35 cellular contexts compared by ENCODE assay signal in the genomic region with DNA sequence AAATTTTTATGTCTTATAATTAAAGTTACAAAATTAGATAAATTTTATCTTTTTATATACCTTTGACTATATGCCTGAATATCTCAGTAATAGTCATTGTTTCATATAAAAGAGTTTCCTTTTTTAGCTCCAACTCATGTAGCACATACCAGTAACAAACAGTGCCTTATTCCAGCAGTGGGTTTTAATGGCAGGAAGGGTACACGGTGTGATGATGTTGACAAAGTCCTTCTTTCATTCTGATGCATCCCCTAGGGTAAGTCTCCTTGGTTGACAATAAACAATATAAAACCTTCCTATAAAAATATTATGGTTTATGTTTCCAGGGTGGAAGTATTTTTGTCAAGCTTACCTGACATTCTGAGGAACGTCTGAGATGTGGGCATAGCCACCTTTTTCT.
DNase-seq lines count a peak whose midpoint lies in the region; ATAC-seq and TF ChIP-seq lines count a peak whose summit lies in the region.
"Had no signal": no experiment of that assay in that cellular context is flagged by ENCODE, and none has a peak within 500 bp of the region (broad histone marks: within the 10 kb centered on the region; RNA-seq: fewer than 3 reads in every experiment).

No MANE protein-coding gene starts in this region.

- no peak overlapping the region for H3K9ac ChIP-seq in PC-3 (ENCODE audit: low read length)
- no peak overlapping the region for H3K9ac ChIP-seq in mesendoderm (ENCODE audit: low read length)
- H3K9ac ChIP-seq in Karpas-422 (ENCODE audit: low read length), result no peak overlapping the region
- H3K9ac ChIP-seq: BLaER1; BLaER1 treated with 17β-estradiol and CSF1 and Interleukin-3, amounts not matched to agents 10 nM and 100 nM had no signal

- peak overlapping the region; percentile 100 for H3K27ac Mint-ChIP-seq in glutamatergic neuron (ENCODE audit: unreplicated experiment)
- H3K27ac Mint-ChIP-seq: B cell; CD14-positive monocyte; CD4-positive, alpha-beta memory T cell; CD4-positive, alpha-beta T cell; CD4-positive, CD25-positive, alpha-beta regulatory T cell; CD8-positive, alpha-beta memory T cell; CD8-positive, alpha-beta T cell had no signal

- no peak overlapping the region for H2AK5ac ChIP-seq in mesendoderm (ENCODE audit: low read length)

- no CpG with 5 or more reads among the region's 2 CpGs for WGBS in mesendoderm (ENCODE audit: extremely low coverage, insufficient coverage, low lambda C conversion rate)

- CTCF ChIA-PET in PC-3 (lab: Charles Lee), result no interaction called here

- DNase-seq in PC-3, result no peak
- DNase-seq in SK-MEL-5 (ENCODE audit: low read depth, low spot score), result peak; percentile 71
- no peak for DNase-seq in glutamatergic neuron
- no peak for DNase-seq in GF-D8 (lab: John Stamatoyannopoulos, UW)
- no peak for DNase-seq in mesendoderm
- DNase-seq in OCI-M1 (lab: John Stamatoyannopoulos, UW), result no peak
- DNase-seq in Karpas-422, result no peak
- DNase-seq: 8988T; ACHN; AML-193; BE2C; C1 segment of cervical spinal cord; Caco-2; Calu3; CD4-positive, alpha-beta memory T cell; CD4-positive, alpha-beta T cell; CD4-positive, CD25-positive, alpha-beta regulatory T cell; CD8-positive, alpha-beta memory T cell; CD8-positive, alpha-beta T cell; COR-L47; DMS 273 treated with DMSO at 0.1 percent for 48 hours; DMS153; DMS53; DMS79; DMS79 treated with DMSO at 0.1 percent for 48 hours; DND-41; EL had no signal

- no peak overlapping the region for H2AFZ ChIP-seq in PC-3 (ENCODE audit: low read length)
- no peak overlapping the region for H2AFZ ChIP-seq in Karpas-422 (ENCODE audit: low read length)

- no peak overlapping the region for H2BK15ac ChIP-seq in mesendoderm (replicated peaks; ENCODE audit: low read depth)

- H3K27ac ChIP-seq in PC-3 (ENCODE audit: low read length), result no peak overlapping the region
- peak overlapping the region; percentile 44 for H3K27ac ChIP-seq in VCaP
- no peak overlapping the region for H3K27ac ChIP-seq in mesendoderm (ENCODE audit: low read depth, low read length)
- H3K27ac ChIP-seq in Karpas-422 (ENCODE audit: low read length), result no peak overlapping the region
- H3K27ac ChIP-seq: 22Rv1; A549; BLaER1; BLaER1 treated with 17β-estradiol and CSF1 and Interleukin-3, amounts not matched to agents 10 nM and 100 nM; C4-2B had no signal

- intact Hi-C loops in PC-3 (cut with micrococcal nuclease), result no loop called here

- peaks cover 63% of the 10 kb centered on the region for H4K20me1 ChIP-seq in PC-3 (ENCODE audit: low read length)
- H4K20me1 ChIP-seq in Karpas-422 (ENCODE audit: insufficient read depth, low read depth, low read length), result no peaks in the 10 kb centered on the region
- H4K20me1 ChIP-seq: BLaER1; BLaER1 treated with 17β-estradiol and CSF1 and Interleukin-3, amounts not matched to agents 10 nM and 100 nM had no signal

- H3K36me3 Mint-ChIP-seq in glutamatergic neuron (ENCODE audit: unreplicated experiment), result no peaks in the 10 kb centered on the region
- H3K36me3 Mint-ChIP-seq: CD14-positive monocyte; CD4-positive, CD25-positive, alpha-beta regulatory T cell; CD8-positive, alpha-beta memory T cell; CD8-positive, alpha-beta T cell had no signal

- H3K36me3 ChIP-seq in PC-3 (ENCODE audit: low read depth, low read length), result 0 out of 2 replicates have a peak, but pooled peaks cover under 1% of the 10 kb centered on the region
- no peaks in the 10 kb centered on the region for H3K36me3 ChIP-seq in mesendoderm (ENCODE audit: control insufficient read depth, insufficient read depth, low read length)
- H3K36me3 ChIP-seq in Karpas-422 (ENCODE audit: insufficient read depth, low read length), result no peaks in the 10 kb centered on the region
- H3K36me3 ChIP-seq: BE2C; BLaER1; BLaER1 treated with 17β-estradiol and CSF1 and Interleukin-3, amounts not matched to agents 10 nM and 100 nM had no signal

- TF ChIP-seq CTCF in PC-3 (conservative IDR thresholded peaks at IDR 0.05; ENCODE audit: low read depth, low read length) (no peak), VCaP (conservative IDR thresholded peaks at IDR 0.05) (no peak), glutamatergic neuron (IDR thresholded peaks at IDR 0.05; ENCODE audit: partially characterized antibody, unreplicated experiment) (no peak)

- POLR2A ChIA-PET in PC-3 (lab: Charles Lee; ENCODE audit: unreplicated experiment), result no interaction called here

- no peaks in the 10 kb centered on the region for H3K4me1 ChIP-seq in PC-3 (ENCODE audit: insufficient read depth, low read length)
- no peaks in the 10 kb centered on the region for H3K4me1 ChIP-seq in mesendoderm (ENCODE audit: control insufficient read depth, low read depth, low read length)
- H3K4me1 ChIP-seq in Karpas-422 (ENCODE audit: low read length), result peaks cover 2% of the 10 kb centered on the region; the same call in 1 of the 2 replicates
- H3K4me1 ChIP-seq: A549; BE2C; BLaER1; BLaER1 treated with 17β-estradiol and CSF1 and Interleukin-3, amounts not matched to agents 10 nM and 100 nM; Caco-2 had no signal

- H3K56ac ChIP-seq in mesendoderm (ENCODE audit: low read length), result no peak overlapping the region

- peaks cover 10% of the 10 kb centered on the region for H3K9me3 Mint-ChIP-seq in glutamatergic neuron (ENCODE audit: unreplicated experiment)
- H3K9me3 Mint-ChIP-seq: CD14-positive monocyte; CD4-positive, alpha-beta T cell; CD4-positive, CD25-positive, alpha-beta regulatory T cell; CD8-positive, alpha-beta T cell had no signal

- no peak overlapping the region for H3K4me3 ChIP-seq in PC-3 (ENCODE audit: low read length)
- no peak overlapping the region for H3K4me3 ChIP-seq in mesendoderm (ENCODE audit: low read length)
- H3K4me3 ChIP-seq in Karpas-422 (ENCODE audit: low read length), result no peak overlapping the region
- H3K4me3 ChIP-seq: A549; BLaER1; BLaER1 treated with 17β-estradiol and CSF1 and Interleukin-3, amounts not matched to agents 10 nM and 100 nM had no signal

- peaks cover 70% of the 10 kb centered on the region for H3K79me2 ChIP-seq in PC-3 (ENCODE audit: low read length)
- peaks cover 7% of the 10 kb centered on the region for H3K79me2 ChIP-seq in mesendoderm (ENCODE audit: control insufficient read depth, insufficient read depth, low read length)
- H3K79me2 ChIP-seq in Karpas-422 (ENCODE audit: low read length), result no peaks in the 10 kb centered on the region

- BruUV-seq in PC-3 (replicated peaks; lab: Mats Ljungman, UMichigan), result no TSS peak

- H2BK120ac ChIP-seq in mesendoderm (ENCODE audit: low read depth, low read length), result no peak overlapping the region

- no peak overlapping the region for H3K23ac ChIP-seq in mesendoderm (ENCODE audit: low read length)

- H3K9me2 ChIP-seq in PC-3 (replicated peaks; ENCODE audit: low read length) (no peaks in the 10 kb centered on the region), Karpas-422 (replicated peaks; ENCODE audit: insufficient read depth, low read length) (no peaks in the 10 kb centered on the region)

- H3K4me3 Mint-ChIP-seq in glutamatergic neuron (ENCODE audit: unreplicated experiment), result no peak overlapping the region
- H3K4me3 Mint-ChIP-seq: B cell; CD14-positive monocyte; CD4-positive, alpha-beta memory T cell; CD4-positive, alpha-beta T cell; CD4-positive, CD25-positive, alpha-beta regulatory T cell; CD8-positive, alpha-beta memory T cell; CD8-positive, alpha-beta T cell had no signal

- H4K5ac ChIP-seq in mesendoderm (ENCODE audit: low read length), result no peak overlapping the region

- in situ Hi-C loops in SK-MEL-5 (cut with HindIII; ENCODE audit: low pct_unique_long_range_greater_than_20kb, low sequenced_read_pairs), result loop anchor here (25.0 kb wide), 1 partner anchor 758 kb away; the partner anchor contains the start of gene ATP13A4

- peak; percentile 77 for ATAC-seq in PC-3
- ATAC-seq: A549; CD8-positive, alpha-beta T cell had no signal

- H2BK5ac ChIP-seq in mesendoderm (ENCODE audit: low read length), result no peak overlapping the region

- no peaks in the 10 kb centered on the region for H3F3A ChIP-seq in PC-3 (ENCODE audit: low read length, unreplicated experiment)

- H3K9me3 ChIP-seq in PC-3 (ENCODE audit: low read length) (no peaks in the 10 kb centered on the region), Karpas-422 (ENCODE audit: low read length) (no peaks in the 10 kb centered on the region)
- H3K9me3 ChIP-seq: A549; BE2C; BLaER1; BLaER1 treated with 17β-estradiol and CSF1 and Interleukin-3, amounts not matched to agents 10 nM and 100 nM; Caco-2 had no signal

- no peak overlapping the region for H3K18ac ChIP-seq in mesendoderm (ENCODE audit: low read length)

- peaks cover 9% of the 10 kb centered on the region for H3K79me1 ChIP-seq in mesendoderm (ENCODE audit: low read length)

- H3K27me3 ChIP-seq in PC-3 (ENCODE audit: low read length) (no peaks in the 10 kb centered on the region), mesendoderm (ENCODE audit: insufficient read depth, low read length, poor library complexity) (no peaks in the 10 kb centered on the region), Karpas-422 (ENCODE audit: low read length) (no peaks in the 10 kb centered on the region)
- H3K27me3 ChIP-seq: BLaER1; BLaER1 treated with 17β-estradiol and CSF1 and Interleukin-3, amounts not matched to agents 10 nM and 100 nM had no signal

- peaks cover 54% of the 10 kb centered on the region for H3K4me1 Mint-ChIP-seq in glutamatergic neuron (ENCODE audit: low read depth, unreplicated experiment)
- H3K4me1 Mint-ChIP-seq: B cell; CD14-positive monocyte; CD8-positive, alpha-beta memory T cell had no signal

- H3K27me3 Mint-ChIP-seq in glutamatergic neuron (ENCODE audit: unreplicated experiment), result peaks cover 2% of the 10 kb centered on the region
- H3K27me3 Mint-ChIP-seq: CD4-positive, alpha-beta memory T cell; CD4-positive, CD25-positive, alpha-beta regulatory T cell had no signal

- no peak overlapping the region for H4K8ac ChIP-seq in mesendoderm (ENCODE audit: low read depth, low read length)

- no peak overlapping the region for H3K4me2 ChIP-seq in PC-3 (ENCODE audit: low read length)
- H3K4me2 ChIP-seq in mesendoderm (ENCODE audit: low read length), result no peak overlapping the region
- no peak overlapping the region for H3K4me2 ChIP-seq in Karpas-422 (ENCODE audit: low read depth, low read length, poor library complexity, severe bottlenecking)
- H3K4me2 ChIP-seq: A549; BLaER1; BLaER1 treated with 17β-estradiol and CSF1 and Interleukin-3, amounts not matched to agents 10 nM and 100 nM had no signal

- H3K4ac ChIP-seq in mesendoderm (ENCODE audit: low read depth, low read length), result no peak overlapping the region
